In genomic region chr19:50567052-50567841, GRCh38 we compare ENCODE assay signal across 11 cellular contexts. TPM values are rescaled to one million over a fixed set of nuclear protein-coding genes. Genes with fewer than 3 reads are reported as not detected.
DNase-seq lines count a peak whose midpoint lies in the region; ATAC-seq, FAIRE-seq and TF ChIP-seq lines count a peak whose summit lies in the region.
"Had no signal": no experiment of that assay in that cellular context is flagged by ENCODE, and none has a peak within 500 bp of the region (broad histone marks: within the 10 kb centered on the region; RNA-seq: fewer than 3 reads in every experiment).

No MANE protein-coding gene starts in this region.

- H3K27me3 Mint-ChIP-seq in GM23338 (ENCODE audit: insufficient read depth, low read depth, poor library complexity) (peaks cover 17% of the 10 kb centered on the region), brain (peaks cover 6% of the 10 kb centered on the region), mesothelial cell of epicardium (ENCODE audit: low read depth) (peaks cover 89% of the 10 kb centered on the region)

- intact Hi-C loops in kidney (cut with DNase I) = no loop called here

- H3K4me1 Mint-ChIP-seq in GM23338 (no peaks in the 10 kb centered on the region), brain (peaks cover 63% of the 10 kb centered on the region), mesothelial cell of epicardium (peaks cover 5% of the 10 kb centered on the region)

- ATAC-seq in GM23338 (no peak), GM19328 (IDR thresholded peaks at IDR 0.05; ENCODE audit: unreplicated experiment) (no peak), HG03354 (IDR thresholded peaks at IDR 0.05; ENCODE audit: poor library complexity, severe bottlenecking, unreplicated experiment) (no peak)

- peak overlapping the region; percentile 62 for H3K4me3 ChIP-seq in GM23338
- H3K4me3 ChIP-seq in kidney (ENCODE audit: low read length in 2 of 2) = no peak overlapping the region
- H3K4me3 ChIP-seq: HAP-1 had no signal

- no peak for FAIRE-seq in kidney (lab: Jason Lieb, UNC)

- H3K4me3 Mint-ChIP-seq in GM23338 (no peak overlapping the region), brain (peak overlapping the region in 4 of 5 experiments; percentile 65 to 96 (median 92)), mesothelial cell of epicardium (peak overlapping the region; percentile 57)
- H3K4me3 Mint-ChIP-seq: activated CD4-positive, alpha-beta T cell treated with anti-CD3 and anti-CD28 coated beads, Interleukin-2, amount 10 ng/mL, durations not matched to agents 7 days and 5 days had no signal

- no peak overlapping the region for H3K9ac ChIP-seq in kidney (ENCODE audit: low read length in 2 of 2)

- DNase-seq in Ammon's horn (ENCODE audit: low spot score) = peak; percentile 70
- peak; percentile 65 for DNase-seq in GM23338 (ENCODE audit: low spot score)
- no peak for DNase-seq in mesothelial cell of epicardium (ENCODE audit: low spot score in 2 of 2, unreplicated experiment in 2 of 2)
- DNase-seq in kidney = no peak
- no peak for DNase-seq in AML-193 (lab: John Stamatoyannopoulos, UW)
- DNase-seq: activated CD4-positive, alpha-beta T cell treated with anti-CD3 and anti-CD28 coated beads, Interleukin-2, amount 10 ng/mL, durations not matched to agents 7 days and 5 days had no signal

- H3K36me3 Mint-ChIP-seq in GM23338 (ENCODE audit: low read depth) (peaks cover 50% of the 10 kb centered on the region), brain (no peaks in the 10 kb centered on the region), mesothelial cell of epicardium (no peaks in the 10 kb centered on the region)

- H3K36me3 ChIP-seq in GM23338 (ENCODE audit: insufficient read depth) (no peaks in the 10 kb centered on the region), kidney (ENCODE audit: control insufficient read depth in 1 of 2, insufficient read depth in 2 of 2, low read length in 2 of 2) (no peaks in the 10 kb centered on the region)
- H3K36me3 ChIP-seq: ascending aorta, HAP-1 had no signal

- H3K9me2 ChIP-seq in GM23338 (ENCODE audit: insufficient read depth) = no peaks in the 10 kb centered on the region

- 0 out of 2 replicates have a peak, but pooled peaks cover 3% of the 10 kb centered on the region for H4K20me1 ChIP-seq in GM23338 (replicated peaks; ENCODE audit: insufficient read depth)

- H3K4me2 ChIP-seq in GM23338 = peak overlapping the region; percentile 87

- peaks cover 5% of the 10 kb centered on the region; the same call in 1 of the 2 replicates for H3F3A ChIP-seq in GM23338 (replicated peaks; ENCODE audit: low read depth)

- H3K27ac ChIP-seq in GM23338 (ENCODE audit: low read depth) = no peak overlapping the region
- no peak overlapping the region for H3K27ac ChIP-seq in kidney (ENCODE audit: low read depth in 2 of 2, low read length in 2 of 2)
- H3K27ac ChIP-seq: ascending aorta had no signal

- no peaks in the 10 kb centered on the region for H3K79me2 ChIP-seq in GM23338 (replicated peaks; ENCODE audit: insufficient read depth)

- no peak overlapping the region for H2AFZ ChIP-seq in GM23338

- TF ChIP-seq CTCF in GM23338 (conservative IDR thresholded peaks at IDR 0.05; ENCODE audit: low read depth in 2 of 2) (no peak), brain (conservative IDR thresholded peaks at IDR 0.05) (no peak), mesothelial cell of epicardium (IDR thresholded peaks at IDR 0.05; ENCODE audit: unreplicated experiment) (no peak), kidney (IDR thresholded peaks at IDR 0.05; ENCODE audit: borderline replicate concordance, extremely low read depth, insufficient read depth) (no peak)

- peaks cover 56% of the 10 kb centered on the region for H3K27me3 ChIP-seq in GM23338 (ENCODE audit: insufficient read depth)

- H3K27ac Mint-ChIP-seq in GM23338 (no peak overlapping the region), brain (peak overlapping the region in 4 of 5 experiments; percentile 55 to 99 (median 92)), mesothelial cell of epicardium (no peak overlapping the region)
- H3K27ac Mint-ChIP-seq: activated CD4-positive, alpha-beta T cell treated with anti-CD3 and anti-CD28 coated beads, Interleukin-2, amount 10 ng/mL, durations not matched to agents 7 days and 5 days had no signal

- peaks cover 83% of the 10 kb centered on the region for H3K9me3 Mint-ChIP-seq in GM23338
- H3K9me3 Mint-ChIP-seq in brain = peaks cover 0 to 80% (median 7%) of the 10 kb centered on the region in 5 experiments
- H3K9me3 Mint-ChIP-seq in mesothelial cell of epicardium = no peaks in the 10 kb centered on the region
- H3K9me3 Mint-ChIP-seq: activated CD4-positive, alpha-beta T cell treated with anti-CD3 and anti-CD28 coated beads, Interleukin-2, amount 10 ng/mL, durations not matched to agents 7 days and 5 days had no signal

- H3K9me3 ChIP-seq in kidney (ENCODE audit: control insufficient read depth in 1 of 2, low read length in 2 of 2) = no peaks in the 10 kb centered on the region
- H3K9me3 ChIP-seq: ascending aorta, HAP-1 had no signal

- H3K4me1 ChIP-seq in GM23338 (ENCODE audit: insufficient read depth) = peaks cover 28% of the 10 kb centered on the region
- no peaks in the 10 kb centered on the region for H3K4me1 ChIP-seq in kidney (ENCODE audit: control insufficient read depth in 1 of 2, insufficient read depth in 1 of 2, low read depth in 1 of 2, low read length in 2 of 2)
- H3K4me1 ChIP-seq: ascending aorta, HAP-1 had no signal

TF ChIP-seq in GM23338, 12 proteins besides CTCF, POLR2A, EP300 and RAD21 (continues in another document):
- TF ChIP-seq EZH2phosphoT487 (IDR thresholded peaks at IDR 0.05; ENCODE audit: unreplicated experiment) = no peak
- no peak for TF ChIP-seq EZH2 (IDR thresholded peaks at IDR 0.05; ENCODE audit: low read depth, unreplicated experiment)
- TF ChIP-seq STAT1 (IDR thresholded peaks at IDR 0.05; ENCODE audit: unreplicated experiment) = no peak

RNA-seq across cellular contexts. Expression of gene LRRC4B, which starts 1.0 kb away (rescaled TPM):
- 12.8 and 13.2 TPM in 2 replicates for total RNA-seq in GM23338 (2014; rRNA removed; shearing (Covaris generic))
- 2.0 and 2.2 TPM in 2 replicates for polyA plus RNA-seq in GM23338 (2016; fragmentation: Nextera tagmentation; extraction: Ambion mirVana)
- 52.9 TPM for polyA plus RNA-seq in brain (ENCODE audit: insufficient read depth, low read depth, low replicate concordance)
- 15.2 to 16.9 TPM (median 16.3 TPM) in 3 replicates for total RNA-seq in mesothelial cell of epicardium
- total RNA-seq in kidney = 1.2 TPM
- polyA plus RNA-seq in kidney (ENCODE audit: insufficient read depth, low read depth, low replicate concordance) = 2.6 TPM
- total RNA-seq: activated CD4-positive, alpha-beta T cell treated with anti-CD3 and anti-CD28 coated beads, Interleukin-2, amount 10 ng/mL, durations not matched to agents 7 days and 5 days had no signal

RNA-seq across cellular contexts. Expression of gene ASPDH, which starts 53.5 kb away (rescaled TPM):
- not detected in 2 replicates for total RNA-seq in GM23338 (2014; rRNA removed; shearing (Covaris generic))
- not detected in 2 replicates for polyA plus RNA-seq in GM23338 (2016; fragmentation: Nextera tagmentation; extraction: Ambion mirVana)
- polyA plus RNA-seq in brain (ENCODE audit: insufficient read depth, low read depth, low replicate concordance) = 58.1 TPM
- total RNA-seq in mesothelial cell of epicardium = 0.70 TPM in 1 of 3 replicates, not detected in the others
- total RNA-seq in kidney = not detected
- polyA plus RNA-seq in kidney (ENCODE audit: insufficient read depth, low read depth, low replicate concordance) = 115 TPM
- total RNA-seq: activated CD4-positive, alpha-beta T cell treated with anti-CD3 and anti-CD28 coated beads, Interleukin-2, amount 10 ng/mL, durations not matched to agents 7 days and 5 days; ascending aorta had no signal

RNA-seq across cellular contexts. Expression of gene JOSD2, which starts 56.3 kb away (rescaled TPM):
- total RNA-seq in GM23338 (2014; rRNA removed; shearing (Covaris generic)) = 1.2 and 5.8 TPM in 2 replicates
- polyA plus RNA-seq in GM23338 (2016; fragmentation: Nextera tagmentation; extraction: Ambion mirVana) (3.3 and 4.1 TPM in 2 replicates), brain (ENCODE audit: insufficient read depth, low read depth, low replicate concordance) (36.8 TPM), kidney (ENCODE audit: insufficient read depth, low read depth, low replicate concordance) (73.7 TPM)
- total RNA-seq in mesothelial cell of epicardium (16.4 to 18.7 TPM (median 17.5 TPM) in 3 replicates), kidney (31.7 TPM)

Comparison
In these comparisons a context has a peak if more than half of its experiments do, and no peak if none do; other contexts are left out.
1. DNase-seq: peak in Ammon's horn (single experiment) and GM23338 (single experiment); none in mesothelial cell of epicardium (0 of 2), kidney (single experiment) and AML-193 (0 of 2).
2. H3K27ac Mint-ChIP-seq: peak in brain (4 of 5); none in GM23338 (single experiment) and mesothelial cell of epicardium (single experiment).